ENCODE assay signal across 1 cellular context in the genomic region with DNA sequence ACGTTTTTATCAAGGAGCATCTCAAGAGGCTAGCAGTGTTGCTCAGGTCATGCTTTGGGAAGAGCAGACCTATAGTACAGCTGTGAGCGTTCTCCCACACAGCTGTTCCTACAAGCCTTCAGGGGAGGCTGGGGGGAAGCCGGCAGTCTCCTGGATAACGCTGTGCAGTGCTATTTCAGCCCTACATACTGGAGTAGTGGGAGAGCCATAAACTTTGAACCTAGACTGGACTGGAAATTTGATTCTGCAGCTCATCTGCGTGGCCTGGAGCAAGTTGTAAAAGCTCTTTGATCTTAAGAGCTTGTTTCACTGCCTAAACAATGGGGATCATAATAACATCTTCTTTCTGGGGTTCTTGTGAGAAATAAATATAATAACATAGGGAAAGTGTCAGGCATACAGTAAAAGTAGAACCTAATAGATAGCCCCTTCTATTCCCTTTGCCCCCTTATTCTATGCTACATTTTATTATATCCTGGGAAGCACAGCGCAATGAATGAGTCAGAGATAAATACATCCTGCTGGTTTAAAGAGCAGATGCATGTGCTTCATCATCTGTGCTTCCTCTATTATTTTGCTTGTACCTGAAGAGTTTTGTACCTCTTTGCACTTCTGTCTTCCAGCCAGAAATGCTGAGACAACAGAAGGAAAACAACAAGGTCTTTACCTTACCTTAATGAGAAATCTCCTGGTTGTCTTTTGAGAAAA.
TF ChIP-seq lines count a peak whose summit lies in the region.

No MANE protein-coding gene starts in this region.

TF ChIP-seq in HCT116, 20 proteins besides CTCF, POLR2A, EP300 and RAD21 (continued from another document):
- TF ChIP-seq REST (IDR thresholded peaks at IDR 0.05; ENCODE audit: low read depth) (no peak), ZFX (IDR thresholded peaks at IDR 0.05) (no peak), ZBTB33 (IDR thresholded peaks at IDR 0.05; ENCODE audit: extremely low read depth, insufficient replicate concordance, low read length) (no peak), JUND (IDR thresholded peaks at IDR 0.05) (peak; percentile 28; the same call in 1 of the 2 replicates), TCF7L2 (IDR thresholded peaks at IDR 0.05; ENCODE audit: borderline replicate concordance, extremely low read depth, insufficient read depth, insufficient read length) (peak; percentile 83), EZH2 (IDR thresholded peaks at IDR 0.05) (no peak), SP1 (IDR thresholded peaks at IDR 0.05; ENCODE audit: low read depth) (peak; percentile 18; the same call in 1 of the 2 replicates), EZH2phosphoT487 (IDR thresholded peaks at IDR 0.05; ENCODE audit: borderline replicate concordance) (no peak), FOSL1 (IDR thresholded peaks at IDR 0.05; ENCODE audit: low read depth) (no peak)
TF ChIP-seq in HCT116: peak in this region for 3.
